ENCODE assay signal across 27 cellular contexts in the genomic region with DNA sequence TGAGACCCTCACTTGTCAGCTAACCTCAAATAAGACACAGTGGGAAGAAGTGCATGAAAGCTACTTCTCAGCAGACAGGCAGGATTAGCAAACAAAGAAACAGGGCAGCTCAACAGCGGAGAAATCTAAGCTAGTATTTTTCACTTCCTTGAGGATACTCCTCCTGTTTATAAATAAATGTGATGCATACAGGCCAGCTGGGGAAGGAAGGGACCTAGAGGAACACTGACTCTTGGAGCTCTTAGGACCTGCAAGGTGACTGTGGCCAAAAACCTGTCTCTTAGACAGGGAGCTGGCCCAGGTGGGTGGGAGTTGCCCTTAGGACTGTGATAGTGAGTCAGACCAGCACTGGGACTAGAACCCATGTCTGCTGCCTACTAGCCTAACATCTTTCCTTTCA. TPM values are rescaled to one million over a fixed set of nuclear protein-coding genes. Genes with fewer than 3 reads are reported as not detected.
"Had no signal": no experiment of that assay in that cellular context is flagged by ENCODE, and none has a peak within 500 bp of the region (broad histone marks: within the 10 kb centered on the region; RNA-seq: fewer than 3 reads in every experiment).

No MANE protein-coding gene starts in this region.

- H3K36me3 Mint-ChIP-seq: activated CD4-positive, alpha-beta memory T cell treated with anti-CD3 and anti-CD28 coated beads for 36 hours; activated naive CD8-positive, alpha-beta T cell treated with anti-CD3 and anti-CD28 coated beads for 36 hours had no signal

- ATAC-seq: activated T-helper 17 cell treated with anti-CD3 and anti-CD28 coated beads, Interleukin-2, amount 50 U/mL, for 72 hours; Panc1; Right ventricle myocardium inferior; T-helper 17 cell had no signal

- H3K27ac ChIP-seq: SJSA1 had no signal

- H3K9me3 ChIP-seq: SJSA1 had no signal

- H3K4me3 ChIP-seq: SJSA1 had no signal

- DNase-seq: activated B cell treated with CpG ODN at 0.5 μM for 24 hours; activated CD4-positive, alpha-beta memory T cell treated with anti-CD3 and anti-CD28 coated beads for 36 hours; activated CD4-positive, alpha-beta T cell treated with anti-CD3 and anti-CD28 coated beads for 1 hour; activated CD4-positive, alpha-beta T cell treated with anti-CD3 and anti-CD28 coated beads, Interleukin-2, amount 10 ng/mL, durations not matched to agents 7 days and 5 days; activated CD8-positive, alpha-beta memory T cell treated with anti-CD3 and anti-CD28 coated beads for 24 hours; activated gamma-delta T cell; activated naive CD4-positive, alpha-beta T cell treated with anti-CD3 and anti-CD28 coated beads for 36 hours; activated naive CD8-positive, alpha-beta T cell treated with anti-CD3 and anti-CD28 coated beads for 36 hours; activated T-cell treated with anti-CD3 and anti-CD28 coated beads, Interleukin-2, amount 50 U/mL, for 48 hours; caudate nucleus; Kasumi-1; KBM-7; NCI-H1105 treated with DMSO at 0.1 percent for 48 hours; NCI-H1436 treated with DMSO at 0.1 percent for 48 hours; NCI-H187; NCI-H2081; NCI-H446 treated with DMSO at 0.1 percent for 48 hours; NCI-H524 treated with DMSO at 0.1 percent for 48 hours; NCI-H748 treated with DMSO at 0.1 percent for 48 hours; OCI-M1; RPMI8226; T-helper 17 cell; T-helper 9 cell had no signal

- H3K36me3 ChIP-seq: SJSA1 had no signal

- H3K27ac Mint-ChIP-seq: activated B cell treated with CpG ODN at 0.5 μM for 24 hours; activated CD4-positive, alpha-beta memory T cell treated with anti-CD3 and anti-CD28 coated beads for 36 hours; activated CD4-positive, alpha-beta T cell treated with anti-CD3 and anti-CD28 coated beads, Interleukin-2, amount 10 ng/mL, durations not matched to agents 7 days and 5 days; activated naive CD4-positive, alpha-beta T cell treated with anti-CD3 and anti-CD28 coated beads for 36 hours; activated naive CD8-positive, alpha-beta T cell treated with anti-CD3 and anti-CD28 coated beads for 36 hours; activated T-helper 17 cell treated with anti-CD3 and anti-CD28 coated beads, Interleukin-2, amount 50 U/mL, for 72 hours; T-helper 17 cell had no signal

- H3K9me3 Mint-ChIP-seq: activated B cell treated with CpG ODN at 0.5 μM for 24 hours; activated CD4-positive, alpha-beta memory T cell treated with anti-CD3 and anti-CD28 coated beads for 36 hours; activated CD4-positive, alpha-beta T cell treated with anti-CD3 and anti-CD28 coated beads, Interleukin-2, amount 10 ng/mL, durations not matched to agents 7 days and 5 days; activated naive CD4-positive, alpha-beta T cell treated with anti-CD3 and anti-CD28 coated beads for 36 hours; activated naive CD8-positive, alpha-beta T cell treated with anti-CD3 and anti-CD28 coated beads for 36 hours; activated T-helper 17 cell treated with anti-CD3 and anti-CD28 coated beads, Interleukin-2, amount 50 U/mL, for 72 hours had no signal

- H3K4me3 Mint-ChIP-seq: activated B cell treated with CpG ODN at 0.5 μM for 24 hours; activated CD4-positive, alpha-beta memory T cell treated with anti-CD3 and anti-CD28 coated beads for 36 hours; activated CD4-positive, alpha-beta T cell treated with anti-CD3 and anti-CD28 coated beads, Interleukin-2, amount 10 ng/mL, durations not matched to agents 7 days and 5 days; activated naive CD4-positive, alpha-beta T cell treated with anti-CD3 and anti-CD28 coated beads for 36 hours; activated naive CD8-positive, alpha-beta T cell treated with anti-CD3 and anti-CD28 coated beads for 36 hours; activated T-helper 17 cell treated with anti-CD3 and anti-CD28 coated beads, Interleukin-2, amount 50 U/mL, for 72 hours; T-helper 17 cell had no signal

RNA-seq across cellular contexts. Expression of a gene that starts 4.8 kb away (rescaled TPM):
- total RNA-seq: activated B cell treated with CpG ODN at 0.5 μM for 24 hours had no signal
